Comparison of ENCODE assay signal across 12 cellular contexts in genomic region chrX:9746148-9746880, GRCh38. TPM values are rescaled to one million over a fixed set of nuclear protein-coding genes. Genes with fewer than 3 reads are reported as not detected.
DNase-seq lines count a peak whose midpoint lies in the region; ATAC-seq and TF ChIP-seq lines count a peak whose summit lies in the region.
"Had no signal": no experiment of that assay in that cellular context is flagged by ENCODE, and none has a peak within 500 bp of the region (broad histone marks: within the 10 kb centered on the region; RNA-seq: fewer than 3 reads in every experiment).

No MANE protein-coding gene starts in this region.

- DNase-seq in RWPE2 (ENCODE audit: low spot score) (no peak), foreskin fibroblast (peak; percentile 5 to 10), Peyer's patch (no peak), AML-193 (lab: John Stamatoyannopoulos, UW) (no peak)
- DNase-seq: activated CD4-positive, alpha-beta T cell treated with anti-CD3 and anti-CD28 coated beads for 4 hours; NCI-H774; psoas muscle had no signal

- no peaks in the 10 kb centered on the region for H3K9me3 ChIP-seq in HUES48 (ENCODE audit: control insufficient read depth, insufficient read depth, low read length)
- H3K9me3 ChIP-seq in RWPE2 (ENCODE audit: severe bottlenecking) = no peaks in the 10 kb centered on the region
- no peaks in the 10 kb centered on the region for H3K9me3 ChIP-seq in parathyroid adenoma (ENCODE audit: control insufficient read depth, low read length)
- no peaks in the 10 kb centered on the region for H3K9me3 ChIP-seq in Peyer's patch
- H3K9me3 ChIP-seq: gastroesophageal sphincter, psoas muscle had no signal

- no peaks in the 10 kb centered on the region for H3K79me2 ChIP-seq in parathyroid adenoma

- H3K36me3 ChIP-seq in HUES48 (ENCODE audit: control insufficient read depth, insufficient read depth, low read length) (peaks cover 10% of the 10 kb centered on the region), RWPE2 (ENCODE audit: low read depth) (no peaks in the 10 kb centered on the region), parathyroid adenoma (ENCODE audit: control insufficient read depth, insufficient read depth, low read length) (no peaks in the 10 kb centered on the region), Peyer's patch (no peaks in the 10 kb centered on the region)
- H3K36me3 ChIP-seq: gastroesophageal sphincter had no signal

- peak; percentile 83 for ATAC-seq in RWPE2 (ENCODE audit: low read depth)
- no peak for ATAC-seq in HG02759 (IDR thresholded peaks at IDR 0.05; ENCODE audit: unreplicated experiment)
- ATAC-seq: psoas muscle had no signal

- no peak overlapping the region for H3K4me3 ChIP-seq in HUES48 (ENCODE audit: low read depth, low read length)
- no peak overlapping the region for H3K4me3 ChIP-seq in RWPE2 (ENCODE audit: severe bottlenecking)
- H3K4me3 ChIP-seq in foreskin fibroblast (ENCODE audit: low read depth in 1 of 2, low read length in 2 of 2) = no peak overlapping the region
- no peak overlapping the region for H3K4me3 ChIP-seq in parathyroid adenoma (ENCODE audit: low read depth, low read length)
- H3K4me3 ChIP-seq in Peyer's patch = no peak overlapping the region
- H3K4me3 ChIP-seq: gastroesophageal sphincter, psoas muscle had no signal

- H3K4me1 ChIP-seq in HUES48 (ENCODE audit: control insufficient read depth, insufficient read depth, low read length) = peaks cover 16% of the 10 kb centered on the region
- H3K4me1 ChIP-seq in RWPE2 (ENCODE audit: insufficient read depth, poor library complexity, severe bottlenecking) = peaks cover 19% of the 10 kb centered on the region
- no peaks in the 10 kb centered on the region for H3K4me1 ChIP-seq in parathyroid adenoma
- no peaks in the 10 kb centered on the region for H3K4me1 ChIP-seq in Peyer's patch
- H3K4me1 ChIP-seq: gastroesophageal sphincter, psoas muscle had no signal

- no peak overlapping the region for H3K4me2 ChIP-seq in parathyroid adenoma (ENCODE audit: low read length)
- H3K4me2 ChIP-seq: KMS-11 had no signal

- no peak for TF ChIP-seq POLR2A in Peyer's patch (IDR thresholded peaks at IDR 0.05)

- no peak overlapping the region for H2AFZ ChIP-seq in parathyroid adenoma

- peak overlapping the region; percentile 65 for H3K27ac ChIP-seq in HUES48 (ENCODE audit: low read depth, low read length)
- H3K27ac ChIP-seq in RWPE2 (ENCODE audit: poor library complexity, severe bottlenecking) = peak overlapping the region; percentile 98
- H3K27ac ChIP-seq in parathyroid adenoma = peak overlapping the region; percentile 11
- H3K27ac ChIP-seq in Peyer's patch = no peak overlapping the region
- H3K27ac ChIP-seq: gastroesophageal sphincter, KMS-11, psoas muscle had no signal

- TF ChIP-seq CTCF in RWPE2 (IDR thresholded peaks at IDR 0.05; ENCODE audit: poor library complexity, severe bottlenecking) = no peak
- TF ChIP-seq CTCF in foreskin fibroblast (IDR thresholded peaks at IDR 0.05; ENCODE audit: low read depth, low read length) = no peak
- no peak for TF ChIP-seq CTCF in parathyroid adenoma (IDR thresholded peaks at IDR 0.05)
- no peak for TF ChIP-seq CTCF in Peyer's patch (IDR thresholded peaks at IDR 0.05)

- H3K27me3 ChIP-seq in HUES48 (ENCODE audit: control insufficient read depth, insufficient read depth, low read length) (no peaks in the 10 kb centered on the region), RWPE2 (ENCODE audit: insufficient read depth, poor library complexity, severe bottlenecking) (no peaks in the 10 kb centered on the region), parathyroid adenoma (ENCODE audit: control insufficient read depth, insufficient read depth, low read length) (no peaks in the 10 kb centered on the region), Peyer's patch (no peaks in the 10 kb centered on the region)
- H3K27me3 ChIP-seq: gastroesophageal sphincter had no signal

- no peak overlapping the region for H3K9ac ChIP-seq in HUES48 (ENCODE audit: low read depth, low read length)
- no peak overlapping the region for H3K9ac ChIP-seq in parathyroid adenoma
- H3K9ac ChIP-seq: KMS-11 had no signal

RNA-seq across cellular contexts. Expression of gene GPR143, which starts 19.3 kb away (rescaled TPM):
- total RNA-seq in Peyer's patch = not detected
- total RNA-seq: gastroesophageal sphincter, psoas muscle had no signal

RNA-seq across cellular contexts. Expression of gene SHROOM2, which starts 39.9 kb away (rescaled TPM):
- total RNA-seq in Peyer's patch = 1 to 10 TPM; 1.8 to 7.4 (median 3.3) TPM

Comparison
In these comparisons a context has a peak if more than half of its experiments do, and no peak if none do; other contexts are left out.
1. H3K27ac ChIP-seq: peak in HUES48 (single experiment), RWPE2 (single experiment) and parathyroid adenoma (single experiment); none in Peyer's patch (0 of 4).
2. DNase-seq: peak in foreskin fibroblast (2 of 2); none in RWPE2 (single experiment), Peyer's patch (0 of 3) and AML-193 (0 of 2).